Comparison of ENCODE assay signal across 8 cellular contexts in genomic region chr17:14303343-14304221, GRCh38. TPM values are rescaled to one million over a fixed set of nuclear protein-coding genes. Genes with fewer than 3 reads are reported as not detected.
DNase-seq lines count a peak whose midpoint lies in the region; ATAC-seq, FAIRE-seq and TF ChIP-seq lines count a peak whose summit lies in the region.

No MANE protein-coding gene starts in this region.

- no peak for TF ChIP-seq CTCF in breast epithelium (IDR thresholded peaks at IDR 0.05)

- peak overlapping the region in 2 of 3 donors; percentile 78 to 89 for H3K4me3 ChIP-seq in breast epithelium
- peak overlapping the region; percentile 56 for H3K4me3 ChIP-seq in mononuclear cell (ENCODE audit: low read length)

- in situ Hi-C loops in ACHN (cut with HindIII; ENCODE audit: low pct_ligation_motif_present, low pct_unique_long_range_greater_than_20kb, low sequenced_read_pairs): loop anchor here (25.0 kb wide), 1 partner anchor 716 kb away; no protein-coding TSS in a partner anchor

- DNase-seq in ACHN: peak; percentile 52
- peak; percentile 17 for DNase-seq in NCI-H526 treated with DMSO at 0.1 percent for 48 hours (lab: John Stamatoyannopoulos, UW)
- no peak for DNase-seq in breast epithelium (ENCODE audit: low spot score in 2 of 2)
- DNase-seq in NCI-H524 treated with DMSO at 0.1 percent for 48 hours (lab: John Stamatoyannopoulos, UW): no peak
- no peak for DNase-seq in frontal cortex (ENCODE audit: low spot score in 2 of 2)
- no peak for DNase-seq in GM03348 (ENCODE audit: low spot score)

- H3K36me3 ChIP-seq in breast epithelium: no peaks in the 10 kb centered on the region

- no peak for FAIRE-seq in frontal cortex (lab: Jason Lieb, UNC)

- peaks cover 0 to 24% of the 10 kb centered on the region in 2 donors for H3K27me3 ChIP-seq in breast epithelium
- peaks cover 28% of the 10 kb centered on the region for H3K27me3 ChIP-seq in mononuclear cell (ENCODE audit: insufficient read depth, low read length)

- H3K9me3 ChIP-seq in breast epithelium (no peaks in the 10 kb centered on the region), mononuclear cell (ENCODE audit: low read depth, low read length) (no peaks in the 10 kb centered on the region)

- TF ChIP-seq POLR2A in breast epithelium (IDR thresholded peaks at IDR 0.05): no peak

- H3K4me1 ChIP-seq in breast epithelium (peaks cover 0 to 6% of the 10 kb centered on the region in 2 donors), mononuclear cell (ENCODE audit: insufficient read depth, low read length) (peaks cover 57% of the 10 kb centered on the region)

- intact Hi-C loops in breast epithelium (cut with DNase I; ENCODE audit: low total_unique reads): loop anchor here (10.0 kb wide), 1 partner anchor 699 kb away; the partner anchor contains the start of gene HS3ST3A1

- no peak overlapping the region for H3K27ac ChIP-seq in breast epithelium

- ATAC-seq in GM21526 (IDR thresholded peaks at IDR 0.05; ENCODE audit: low FRiP score, unreplicated experiment): no peak

RNA-seq across cellular contexts. Expression of gene HS3ST3B1, which starts 2.7 kb away (rescaled TPM):
- total RNA-seq in breast epithelium (1 to 10 TPM in 2 of 3 donors, under 1 TPM in 1; 0.96 to 3.6 (median 2.8) TPM), mononuclear cell (10.4 TPM), frontal cortex (1.6 TPM)

Comparison
In these comparisons a context has a peak if more than half of its experiments do, and no peak if none do; other contexts are left out.
1. DNase-seq: peak in ACHN (single experiment) and NCI-H526 treated with DMSO at 0.1 percent for 48 hours (single experiment); none in breast epithelium (0 of 2), NCI-H524 treated with DMSO at 0.1 percent for 48 hours (single experiment), frontal cortex (0 of 2) and GM03348 (single experiment).